Comparison of ENCODE assay signal across 15 cellular contexts in genomic region chr6:9540126-9540525, GRCh38.
"Had no signal": no experiment of that assay in that cellular context is flagged by ENCODE, and none has a peak within 500 bp of the region (broad histone marks: within the 10 kb centered on the region; RNA-seq: fewer than 3 reads in every experiment).

No MANE protein-coding gene starts in this region.

- DNase-seq: activated CD4-positive, alpha-beta T cell treated with anti-CD3 and anti-CD28 coated beads, Interleukin-2, amount 50 U/mL, for 48 hours; activated CD4-positive, CD25-positive, alpha-beta regulatory T cell treated with anti-CD3 and anti-CD28 coated beads, Interleukin-2, amount 50 U/mL, for 72 hours; activated naive CD8-positive, alpha-beta T cell treated with anti-CD3 and anti-CD28 coated beads, Interleukin-2, amount 50 U/mL, for 24 hours; activated T-cell treated with anti-CD3 and anti-CD28 coated beads, Interleukin-2, amount 50 U/mL, for 48 hours; cortex of kidney; effector memory CD4-positive, alpha-beta T cell; left cardiac atrium; lower lobe of right lung; naive B cell; tibial artery; uterus had no signal

- H3K9me3 ChIP-seq: lower lobe of right lung, tibial artery, uterus had no signal

- H3K4me2 ChIP-seq: smooth muscle cell had no signal

- H3K4me3 ChIP-seq: lower lobe of right lung, smooth muscle cell, tibial artery, uterus had no signal

- H3K36me3 Mint-ChIP-seq: naive B cell; stimulated activated effector memory CD8-positive, alpha-beta T cell treated with anti-CD3 and anti-CD28 coated beads, Interleukin-12 subunit alpha, Interleukin-12 subunit beta, amount 100 ng/mL, for 72 hours had no signal

- H3K27ac Mint-ChIP-seq: activated naive CD8-positive, alpha-beta T cell treated with anti-CD3 and anti-CD28 coated beads, Interleukin-2, amount 50 U/mL, for 24 hours; naive B cell; stimulated activated effector memory CD8-positive, alpha-beta T cell treated with anti-CD3 and anti-CD28 coated beads, Interleukin-12 subunit alpha, Interleukin-12 subunit beta, amount 100 ng/mL, for 72 hours had no signal

- H3K36me3 ChIP-seq: lower lobe of right lung, tibial artery, uterus had no signal

- H3K4me1 ChIP-seq: lower lobe of right lung, tibial artery, uterus had no signal

- ATAC-seq: activated naive CD8-positive, alpha-beta T cell treated with anti-CD3 and anti-CD28 coated beads, Interleukin-2, amount 50 U/mL, for 24 hours; left cardiac atrium; stimulated activated effector memory CD8-positive, alpha-beta T cell treated with anti-CD3 and anti-CD28 coated beads, Interleukin-12 subunit alpha, Interleukin-12 subunit beta, amount 100 ng/mL, for 72 hours had no signal

- H3K27ac ChIP-seq: epithelial cell of prostate, lower lobe of right lung, tibial artery, uterus had no signal

- H3K4me3 Mint-ChIP-seq: activated naive CD8-positive, alpha-beta T cell treated with anti-CD3 and anti-CD28 coated beads, Interleukin-2, amount 50 U/mL, for 24 hours; central memory CD8-positive, alpha-beta T cell; naive B cell; stimulated activated effector memory CD8-positive, alpha-beta T cell treated with anti-CD3 and anti-CD28 coated beads, Interleukin-12 subunit alpha, Interleukin-12 subunit beta, amount 100 ng/mL, for 72 hours had no signal

- H3K27me3 Mint-ChIP-seq: activated naive CD8-positive, alpha-beta T cell treated with anti-CD3 and anti-CD28 coated beads, Interleukin-2, amount 50 U/mL, for 24 hours; central memory CD8-positive, alpha-beta T cell; naive B cell had no signal

- H3K4me1 Mint-ChIP-seq: activated naive CD8-positive, alpha-beta T cell treated with anti-CD3 and anti-CD28 coated beads, Interleukin-2, amount 50 U/mL, for 24 hours; central memory CD8-positive, alpha-beta T cell; naive B cell; stimulated activated effector memory CD8-positive, alpha-beta T cell treated with anti-CD3 and anti-CD28 coated beads, Interleukin-12 subunit alpha, Interleukin-12 subunit beta, amount 100 ng/mL, for 72 hours had no signal

- H3K27me3 ChIP-seq: tibial artery, uterus had no signal

- H3K9me3 Mint-ChIP-seq: activated naive CD8-positive, alpha-beta T cell treated with anti-CD3 and anti-CD28 coated beads, Interleukin-2, amount 50 U/mL, for 24 hours had no signal
